ENCODE assay signal across 1 cellular context in genomic region chr17:41930833-41931156, GRCh38.
TF ChIP-seq lines count a peak whose summit lies in the region.

No MANE protein-coding gene starts in this region.

TF ChIP-seq in HepG2, 621 proteins besides CTCF, POLR2A, EP300 and RAD21:
- TF ChIP-seq, protein P1, sequence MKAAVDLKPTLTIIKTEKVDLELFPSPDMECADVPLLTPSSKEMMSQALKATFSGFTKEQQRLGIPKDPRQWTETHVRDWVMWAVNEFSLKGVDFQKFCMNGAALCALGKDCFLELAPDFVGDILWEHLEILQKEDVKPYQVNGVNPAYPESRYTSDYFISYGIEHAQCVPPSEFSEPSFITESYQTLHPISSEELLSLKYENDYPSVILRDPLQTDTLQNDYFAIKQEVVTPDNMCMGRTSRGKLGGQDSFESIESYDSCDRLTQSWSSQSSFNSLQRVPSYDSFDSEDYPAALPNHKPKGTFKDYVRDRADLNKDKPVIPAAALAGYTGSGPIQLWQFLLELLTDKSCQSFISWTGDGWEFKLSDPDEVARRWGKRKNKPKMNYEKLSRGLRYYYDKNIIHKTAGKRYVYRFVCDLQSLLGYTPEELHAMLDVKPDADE (CRISPR knock-in tag; IDR thresholded peaks at IDR 0.05), result 0 out of 2 replicates have a peak, but pooled peaks have one; percentile 6
- TF ChIP-seq TAF15 (IDR thresholded peaks at IDR 0.05; ENCODE audit: low read depth, low read length, poor library complexity, severe bottlenecking), result peak; percentile 19
- 0 out of 2 replicates have a peak, but pooled peaks have one; percentile 5 for TF ChIP-seq ZNF564 (CRISPR knock-in tag; IDR thresholded peaks at IDR 0.05)
- 0 out of 2 replicates have a peak, but pooled peaks have one; percentile 22 for TF ChIP-seq ZFP82 (CRISPR knock-in tag; IDR thresholded peaks at IDR 0.05; ENCODE audit: borderline replicate concordance)
TF ChIP-seq in HepG2: peak in this region for 4; not testable (repeated sequence) for 617.
